1 cellular context compared by ENCODE assay signal in the genomic region with DNA sequence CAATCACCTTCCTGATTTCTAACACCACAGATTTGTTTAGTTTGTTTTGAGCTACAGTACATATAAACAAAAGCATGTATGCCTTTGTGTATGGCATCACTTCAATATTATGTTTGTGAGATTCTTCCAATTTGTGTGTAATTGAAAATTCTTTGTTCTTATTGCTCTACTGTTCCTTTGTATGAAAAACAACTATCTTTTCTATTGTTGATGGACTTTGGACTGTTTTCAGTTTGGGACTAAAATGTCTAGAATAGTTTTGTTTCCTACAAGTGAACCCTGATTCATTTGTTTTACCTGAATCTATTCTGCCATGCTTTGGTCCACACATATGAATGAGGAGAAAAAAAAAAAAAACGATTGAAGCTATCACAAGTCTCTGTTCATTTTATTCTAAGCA.
TF ChIP-seq lines count a peak whose summit lies in the region.

No MANE protein-coding gene starts in this region.

TF ChIP-seq in WTC11, 78 proteins besides CTCF, POLR2A, EP300 and RAD21 (continued from another document):
- TF ChIP-seq, protein P1, sequence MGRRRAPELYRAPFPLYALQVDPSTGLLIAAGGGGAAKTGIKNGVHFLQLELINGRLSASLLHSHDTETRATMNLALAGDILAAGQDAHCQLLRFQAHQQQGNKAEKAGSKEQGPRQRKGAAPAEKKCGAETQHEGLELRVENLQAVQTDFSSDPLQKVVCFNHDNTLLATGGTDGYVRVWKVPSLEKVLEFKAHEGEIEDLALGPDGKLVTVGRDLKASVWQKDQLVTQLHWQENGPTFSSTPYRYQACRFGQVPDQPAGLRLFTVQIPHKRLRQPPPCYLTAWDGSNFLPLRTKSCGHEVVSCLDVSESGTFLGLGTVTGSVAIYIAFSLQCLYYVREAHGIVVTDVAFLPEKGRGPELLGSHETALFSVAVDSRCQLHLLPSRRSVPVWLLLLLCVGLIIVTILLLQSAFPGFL (CRISPR knock-in tag; IDR thresholded peaks at IDR 0.05; ENCODE audit: borderline replicate concordance) = no peak
